Comparison of ENCODE assay signal across 2 cellular contexts in the genomic region with DNA sequence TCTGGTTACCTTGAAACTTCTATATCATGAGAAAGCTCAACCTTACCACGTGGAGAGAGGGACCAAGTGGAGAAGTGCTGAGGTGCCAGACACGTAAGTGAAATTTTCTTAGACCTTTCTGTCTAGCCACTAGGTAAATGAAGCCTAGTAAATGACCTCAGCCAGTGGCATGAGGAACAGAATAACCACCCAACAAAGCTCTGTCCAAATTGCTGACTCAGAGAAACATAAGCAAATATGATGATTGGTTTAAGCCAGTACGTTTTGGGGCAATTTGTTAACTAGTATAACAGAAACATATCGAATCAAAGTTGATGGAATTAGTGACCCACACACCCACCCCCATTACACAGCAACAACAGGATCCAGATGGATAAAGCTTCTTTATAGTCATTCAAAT.
TF ChIP-seq lines count a peak whose summit lies in the region.

No MANE protein-coding gene starts in this region.

TF ChIP-seq in HepG2, 621 proteins besides CTCF, POLR2A, EP300 and RAD21 (continued from another document):
- no peak for TF ChIP-seq ZNF136 (CRISPR knock-in tag; IDR thresholded peaks at IDR 0.05; ENCODE audit: low read depth)
- TF ChIP-seq XRCC5 (optimal IDR thresholded peaks at IDR 0.05; ENCODE audit: low read length) = no peak

TF ChIP-seq in K562, 482 proteins besides CTCF, POLR2A, EP300 and RAD21 (continued from another document):
- TF ChIP-seq MAFG (tag; conservative IDR thresholded peaks at IDR 0.05) (peak; percentile 84), MAFF (IDR thresholded peaks at IDR 0.05; ENCODE audit: low read length) (peak; percentile 87)
